In the genomic region with DNA sequence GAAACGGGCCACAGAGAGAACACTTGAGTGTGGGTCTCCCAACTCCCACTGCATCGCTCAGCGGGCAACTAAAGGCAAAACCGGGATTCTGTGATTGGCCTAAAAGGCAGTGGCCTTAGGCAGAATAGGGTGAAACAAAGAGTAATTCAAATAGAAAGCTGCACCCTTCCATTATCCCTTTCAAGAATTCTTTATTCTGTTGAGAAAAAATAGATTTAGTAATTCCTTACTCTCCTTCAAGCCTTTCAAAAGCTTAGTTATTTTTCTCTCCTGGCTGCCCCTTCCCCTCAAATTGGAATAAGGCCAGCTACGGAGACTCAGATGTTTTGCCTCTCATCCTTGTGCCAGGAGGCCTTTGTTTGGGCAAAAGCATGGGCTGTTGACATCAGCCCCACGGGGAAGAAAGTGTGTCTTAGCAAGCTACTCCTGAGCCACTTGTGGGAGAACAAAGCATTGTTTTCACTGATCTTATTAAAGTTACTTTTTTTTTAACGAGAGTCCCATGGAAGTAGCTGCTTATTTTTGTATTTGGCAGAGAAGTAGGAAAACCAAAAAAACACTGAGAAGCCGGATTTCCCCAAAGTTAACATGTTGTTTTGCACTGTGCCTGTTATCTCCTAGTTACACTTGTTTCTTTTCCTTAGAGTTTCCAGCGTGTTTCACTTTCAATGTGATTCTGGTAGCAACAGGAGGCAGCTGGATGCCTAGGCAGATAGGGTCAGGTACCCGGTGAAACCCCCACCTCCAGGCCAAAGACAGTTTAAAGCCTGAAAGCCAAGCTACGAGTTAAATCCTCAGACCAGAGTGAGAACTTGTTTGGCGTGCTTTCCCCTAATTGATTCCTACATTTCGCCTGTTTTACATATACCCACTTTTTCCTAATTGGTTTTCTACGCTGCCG, we compare ENCODE assay signal across 9 cellular contexts. TPM values are rescaled to one million over a fixed set of nuclear protein-coding genes. Genes with fewer than 3 reads are reported as not detected.
DNase-seq lines count a peak whose midpoint lies in the region; ATAC-seq and TF ChIP-seq lines count a peak whose summit lies in the region.
"Had no signal": no experiment of that assay in that cellular context is flagged by ENCODE, and none has a peak within 500 bp of the region (broad histone marks: within the 10 kb centered on the region; RNA-seq: fewer than 3 reads in every experiment).

No MANE protein-coding gene starts in this region.

- H3K27me3 ChIP-seq in MM.1S (replicated peaks; ENCODE audit: insufficient read depth, low read length) (0 out of 2 replicates have a peak, but pooled peaks cover 7% of the 10 kb centered on the region), right cardiac atrium (ENCODE audit: control insufficient read depth, insufficient read depth) (no peaks in the 10 kb centered on the region), gastrocnemius medialis (no peaks in the 10 kb centered on the region)

- peak overlapping the region; percentile 87 for H3K4me2 ChIP-seq in MM.1S (ENCODE audit: low read depth, low read length)

- no peak for TF ChIP-seq CTCF in MM.1S (IDR thresholded peaks at IDR 0.05; ENCODE audit: low read length)
- TF ChIP-seq CTCF in activated CD8-positive, alpha-beta T cell treated with anti-CD3 and anti-CD28 coated beads for 36 hours (IDR thresholded peaks at IDR 0.05), result no peak
- no peak for TF ChIP-seq CTCF in gastrocnemius medialis (IDR thresholded peaks at IDR 0.05 in 4 of 5, conservative IDR thresholded peaks at IDR 0.05 in 1 of 5)

- CTCF ChIA-PET in activated CD8-positive, alpha-beta T cell treated with anti-CD3 and anti-CD28 coated beads for 36 hours (lab: Charles Lee), result interaction anchor here (0.7 to 3.4 kb wide), 15 partner anchors 11 to 233 kb away, joined by 3 to 33 read pairs (median 6); no protein-coding TSS in a partner anchor

- peaks cover 38% of the 10 kb centered on the region for H3K4me1 Mint-ChIP-seq in activated CD8-positive, alpha-beta T cell treated with anti-CD3 and anti-CD28 coated beads for 36 hours (ENCODE audit: low read depth)

- no peak for ATAC-seq in activated CD8-positive, alpha-beta T cell treated with anti-CD3 and anti-CD28 coated beads for 36 hours
- ATAC-seq in right cardiac atrium (peak; percentile 8 to 38), gastrocnemius medialis (no peak), HG02623 (IDR thresholded peaks at IDR 0.05; ENCODE audit: unreplicated experiment) (no peak), GM21515 (IDR thresholded peaks at IDR 0.05; ENCODE audit: unreplicated experiment) (no peak)

- peak overlapping the region; percentile 56; the same call in 1 of the 2 replicates for H3K9ac ChIP-seq in MM.1S (ENCODE audit: low read length)

- H3F3A ChIP-seq in MM.1S (ENCODE audit: insufficient read depth, low read length), result peaks cover 13% of the 10 kb centered on the region

- TF ChIP-seq POLR2A in gastrocnemius medialis (IDR thresholded peaks at IDR 0.05), result peak in 1 of 2 donors; percentile 17

- peak overlapping the region; percentile 97 for H3K4me3 ChIP-seq in MM.1S (ENCODE audit: low read length)
- H3K4me3 ChIP-seq in right cardiac atrium (ENCODE audit: low read length), result peak overlapping the region; percentile 80
- peak overlapping the region; percentile 80 to 99 (median 93) for H3K4me3 ChIP-seq in gastrocnemius medialis

- peak overlapping the region; percentile 97 for H3K4me3 Mint-ChIP-seq in activated CD8-positive, alpha-beta T cell treated with anti-CD3 and anti-CD28 coated beads for 36 hours

- peaks cover 32% of the 10 kb centered on the region for H3K36me3 Mint-ChIP-seq in activated CD8-positive, alpha-beta T cell treated with anti-CD3 and anti-CD28 coated beads for 36 hours (ENCODE audit: low read depth)

- in situ Hi-C loops in gastrocnemius medialis (cut with MboI; ENCODE audit: low sequenced_read_pairs in 4 of 4), result no loop called here

- H4K20me1 ChIP-seq in MM.1S (ENCODE audit: insufficient read depth, low read length), result no peaks in the 10 kb centered on the region

- intact Hi-C loops in activated CD8-positive, alpha-beta T cell treated with anti-CD3 and anti-CD28 coated beads for 36 hours (cut with micrococcal nuclease), result loop anchor here (5.0 kb wide), 1 partner anchor 95 kb away; no protein-coding TSS in a partner anchor
- intact Hi-C loops in right cardiac atrium (cut with DNase I) (loop anchor here in 2 of 4 donors (5.0 to 10.0 kb wide), 5 partner anchors 45 to 172 kb away; no protein-coding TSS in a partner anchor), gastrocnemius medialis (cut with DNase I; ENCODE audit: low total_unique reads) (loop anchor here (5.0 kb wide), 2 partner anchors 105 to 235 kb away; no protein-coding TSS in a partner anchor)

- POLR2A ChIA-PET in activated CD8-positive, alpha-beta T cell treated with anti-CD3 and anti-CD28 coated beads for 36 hours (lab: Charles Lee), result interaction anchor here (0.6 to 5.3 kb wide), 20 partner anchors 13 to 207 kb away, joined by 3 to 39 read pairs (median 5); a partner anchor contains a TSS

- WGBS in right cardiac atrium, result 14% methylated on average over 15 of the region's 15 CpGs

- H2AFZ ChIP-seq in MM.1S (ENCODE audit: low read length), result peak overlapping the region; percentile 61

- no peaks in the 10 kb centered on the region for H3K9me3 ChIP-seq in MM.1S (replicated peaks; ENCODE audit: insufficient read depth, low read length)
- no peaks in the 10 kb centered on the region for H3K9me3 ChIP-seq in right cardiac atrium (ENCODE audit: control insufficient read depth, low read length)
- H3K9me3 ChIP-seq in gastrocnemius medialis, result no peaks in the 10 kb centered on the region
- H3K9me3 ChIP-seq: SJSA1 had no signal

- DNase-seq in MM.1S, result no peak
- no peak for DNase-seq in activated CD8-positive, alpha-beta T cell treated with anti-CD3 and anti-CD28 coated beads for 36 hours
- DNase-seq in right cardiac atrium, result peak in 1 of 3 donors; percentile 58
- DNase-seq in gastrocnemius medialis, result no peak
- no peak for DNase-seq in 8988T
- no peak for DNase-seq in NOMO-1 (lab: John Stamatoyannopoulos, UW; ENCODE audit: unreplicated experiment in 2 of 2)

- no peaks in the 10 kb centered on the region for H3K9me2 ChIP-seq in MM.1S (replicated peaks; ENCODE audit: insufficient read depth, low read length)

- peak overlapping the region; percentile 93 for H3K27ac Mint-ChIP-seq in activated CD8-positive, alpha-beta T cell treated with anti-CD3 and anti-CD28 coated beads for 36 hours

- H3K4me1 ChIP-seq in MM.1S (ENCODE audit: low read length) (peaks cover 8% of the 10 kb centered on the region; the same call in 1 of the 2 replicates), right cardiac atrium (ENCODE audit: control insufficient read depth, insufficient read depth, low read length) (peaks cover 12% of the 10 kb centered on the region), gastrocnemius medialis (peaks cover 27 to 33% of the 10 kb centered on the region in 2 donors)

- peak overlapping the region; percentile 60; the same call in 1 of the 2 replicates for H3K27ac ChIP-seq in MM.1S (ENCODE audit: low read length)
- H3K27ac ChIP-seq in right cardiac atrium (ENCODE audit: low read length), result peak overlapping the region; percentile 94
- peak overlapping the region; percentile 88 to 96 (median 93) for H3K27ac ChIP-seq in gastrocnemius medialis
- H3K27ac ChIP-seq: SJSA1 had no signal

- peaks cover 7% of the 10 kb centered on the region for H3K9me3 Mint-ChIP-seq in activated CD8-positive, alpha-beta T cell treated with anti-CD3 and anti-CD28 coated beads for 36 hours

- no peaks in the 10 kb centered on the region for H3K27me3 Mint-ChIP-seq in activated CD8-positive, alpha-beta T cell treated with anti-CD3 and anti-CD28 coated beads for 36 hours

- peaks cover 60% of the 10 kb centered on the region for H3K79me2 ChIP-seq in MM.1S (ENCODE audit: low read length)

- H3K36me3 ChIP-seq in MM.1S (replicated peaks; ENCODE audit: insufficient read depth, low read length), result no peaks in the 10 kb centered on the region
- peaks cover 0 to 6% of the 10 kb centered on the region in 2 donors for H3K36me3 ChIP-seq in gastrocnemius medialis
- H3K36me3 ChIP-seq: SJSA1 had no signal

RNA-seq across cellular contexts. Expression of a gene that starts 2.2 kb away (rescaled TPM):
- 10 to 100 TPM; 84.6 to 99.2 TPM for total RNA-seq in activated CD8-positive, alpha-beta T cell treated with anti-CD3 and anti-CD28 coated beads for 36 hours
- total RNA-seq in right cardiac atrium, result 10 to 100 TPM; 63.3 to 69.2 (median 65.7) TPM
- polyA plus RNA-seq in right cardiac atrium, result 25.2 TPM
- 10 to 100 TPM; 11.1 to 29.8 (median 18.6) TPM for total RNA-seq in gastrocnemius medialis

Comparison
In these comparisons a context has a peak if more than half of its experiments do, and no peak if none do; other contexts are left out.
1. ATAC-seq: peak in right cardiac atrium (2 of 2); none in activated CD8-positive, alpha-beta T cell treated with anti-CD3 and anti-CD28 coated beads for 36 hours (single experiment), gastrocnemius medialis (0 of 2), HG02623 (single experiment) and GM21515 (single experiment).
2. Peak in every context shown above with its lines, with median percentiles within 50 percentile points of each other: H3K27ac ChIP-seq and H3K4me3 ChIP-seq.